Comparison of ENCODE assay signal across 8 cellular contexts in genomic region chr4:47914219-47914925, GRCh38. TPM values are rescaled to one million over a fixed set of nuclear protein-coding genes. Genes with fewer than 3 reads are reported as not detected.
DNase-seq lines count a peak whose midpoint lies in the region; ATAC-seq and TF ChIP-seq lines count a peak whose summit lies in the region.

NFXL1 (minus strand) TSS chr4:47914583; CDS start chr4:47914203, 380 bp downstream.

- no peaks in the 10 kb centered on the region for H3K27me3 Mint-ChIP-seq in activated naive CD8-positive, alpha-beta T cell treated with anti-CD3 and anti-CD28 coated beads, Interleukin-2, amount 10 ng/mL, durations not matched to agents 7 days and 5 days

- TF ChIP-seq POLR2A in ovary (IDR thresholded peaks at IDR 0.05), result peak; percentile 70

- intact Hi-C loops in Right ventricle myocardium superior (cut with DNase I), result no loop called here
- intact Hi-C loops in ovary (cut with DNase I), result no loop called here

- no peaks in the 10 kb centered on the region for H3K9me3 ChIP-seq in SU-DHL-6 (ENCODE audit: insufficient read depth, low read length)
- H3K9me3 ChIP-seq in ovary, result no peaks in the 10 kb centered on the region
- H3K9me3 ChIP-seq in thymus (ENCODE audit: control insufficient read depth), result no peaks in the 10 kb centered on the region

- H3K4me1 ChIP-seq in ovary (ENCODE audit: insufficient read depth), result peaks cover 6% of the 10 kb centered on the region
- H3K4me1 ChIP-seq in thymus (ENCODE audit: control insufficient read depth, insufficient read depth, low read length), result peaks cover 8% of the 10 kb centered on the region

- peak within 1 kb of the TSS; percentile 80 for H3K4me2 ChIP-seq in SU-DHL-6 (ENCODE audit: low read depth, low read length, poor library complexity, severe bottlenecking)

- H3K4me3 ChIP-seq in GM12875 (ENCODE audit: low read depth, low read length) (peak within 1 kb of the TSS; percentile 97), SU-DHL-6 (ENCODE audit: insufficient read depth, low read length, poor library complexity, severe bottlenecking) (peak within 1 kb of the TSS; percentile 93), ovary (peak within 1 kb of the TSS; percentile 96), thymus (ENCODE audit: low read length) (peak within 1 kb of the TSS; percentile 81)

- H3K9me2 ChIP-seq in SU-DHL-6 (replicated peaks; ENCODE audit: insufficient read depth, low read length), result no peaks in the 10 kb centered on the region

- H3K27ac Mint-ChIP-seq in activated naive CD8-positive, alpha-beta T cell treated with anti-CD3 and anti-CD28 coated beads, Interleukin-2, amount 10 ng/mL, durations not matched to agents 7 days and 5 days, result peak within 1 kb of the TSS; percentile 82

- peak within 1 kb of the TSS; percentile 93 for H3K9ac ChIP-seq in SU-DHL-6 (ENCODE audit: low read length)

- ATAC-seq in HG02763 (IDR thresholded peaks at IDR 0.05; ENCODE audit: unreplicated experiment), result peak; percentile 96
- ATAC-seq in activated naive CD8-positive, alpha-beta T cell treated with anti-CD3 and anti-CD28 coated beads, Interleukin-2, amount 10 ng/mL, durations not matched to agents 7 days and 5 days (ENCODE audit: low read depth), result peak; percentile 96
- peak; percentile 99 for ATAC-seq in Right ventricle myocardium superior (ENCODE audit: poor library complexity)

- 0% methylated on average over 54 to 55 of the region's 55 CpGs for WGBS in ovary, 3 donors
- under 1% methylated on average over 55 of the region's 55 CpGs for WGBS in thymus

- peaks cover 16% of the 10 kb centered on the region for H3K4me1 Mint-ChIP-seq in activated naive CD8-positive, alpha-beta T cell treated with anti-CD3 and anti-CD28 coated beads, Interleukin-2, amount 10 ng/mL, durations not matched to agents 7 days and 5 days

- H3K27ac ChIP-seq in SU-DHL-6 (ENCODE audit: low read depth, low read length), result peak within 1 kb of the TSS; percentile 45
- peak within 1 kb of the TSS in 1 of 2 donors; percentile 63 for H3K27ac ChIP-seq in ovary
- H3K27ac ChIP-seq in thymus (ENCODE audit: low read depth), result peak within 1 kb of the TSS; percentile 83

- H4K20me1 ChIP-seq in SU-DHL-6 (ENCODE audit: low read depth, low read length), result no peaks in the 10 kb centered on the region

- 0 out of 2 replicates have a peak, but pooled peaks cover 3% of the 10 kb centered on the region for H3F3A ChIP-seq in SU-DHL-6 (ENCODE audit: insufficient read depth)

- no peaks in the 10 kb centered on the region for H3K27me3 ChIP-seq in SU-DHL-6 (ENCODE audit: low read length)
- H3K27me3 ChIP-seq in ovary, result no peaks in the 10 kb centered on the region
- no peaks in the 10 kb centered on the region for H3K27me3 ChIP-seq in thymus (ENCODE audit: control insufficient read depth, insufficient read depth)

- no peak for TF ChIP-seq EP300 in ovary (IDR thresholded peaks at IDR 0.05)

- peak within 1 kb of the TSS; percentile 91 for H2AFZ ChIP-seq in SU-DHL-6 (ENCODE audit: low read depth, low read length, severe bottlenecking)

- H3K79me2 ChIP-seq in SU-DHL-6 (ENCODE audit: insufficient read depth, low read length), result peaks cover 41% of the 10 kb centered on the region

- H3K4me3 Mint-ChIP-seq in activated naive CD8-positive, alpha-beta T cell treated with anti-CD3 and anti-CD28 coated beads, Interleukin-2, amount 10 ng/mL, durations not matched to agents 7 days and 5 days, result peak within 1 kb of the TSS; percentile 92

- TF ChIP-seq CTCF in GM12875 (IDR thresholded peaks at IDR 0.05; ENCODE audit: borderline replicate concordance, insufficient read depth, low read depth, low read length), result no peak
- no peak for TF ChIP-seq CTCF in SU-DHL-6 (IDR thresholded peaks at IDR 0.05; ENCODE audit: insufficient read depth, low read length, poor library complexity, severe bottlenecking)
- TF ChIP-seq CTCF in ovary (IDR thresholded peaks at IDR 0.05), result no peak

- DNase-seq in NCI-H1417 (lab: John Stamatoyannopoulos, UW) (peak; percentile 97 to 98 (median 98)), Right ventricle myocardium superior (peak; percentile 99), ovary (peak; percentile 96 to 97 (median 96))
- peak; percentile 93 for DNase-seq in activated naive CD8-positive, alpha-beta T cell treated with anti-CD3 and anti-CD28 coated beads, Interleukin-2, amount 10 ng/mL, durations not matched to agents 7 days and 5 days

- H3K36me3 Mint-ChIP-seq in activated naive CD8-positive, alpha-beta T cell treated with anti-CD3 and anti-CD28 coated beads, Interleukin-2, amount 10 ng/mL, durations not matched to agents 7 days and 5 days, result peaks cover 9% of the 10 kb centered on the region

- peaks cover 1% of the 10 kb centered on the region for H3K9me3 Mint-ChIP-seq in activated naive CD8-positive, alpha-beta T cell treated with anti-CD3 and anti-CD28 coated beads, Interleukin-2, amount 10 ng/mL, durations not matched to agents 7 days and 5 days

- H3K36me3 ChIP-seq in SU-DHL-6 (ENCODE audit: low read length) (peaks cover 4% of the 10 kb centered on the region; the same call in 1 of the 2 replicates), ovary (no peaks in the 10 kb centered on the region), thymus (ENCODE audit: control insufficient read depth, insufficient read depth) (no peaks in the 10 kb centered on the region)

- POLR2A ChIA-PET in activated naive CD8-positive, alpha-beta T cell treated with anti-CD3 and anti-CD28 coated beads, Interleukin-2, amount 10 ng/mL, durations not matched to agents 7 days and 5 days (lab: Charles Lee), result interaction anchor here (0.5 to 1.0 kb wide), 4 partner anchors 13 to 852 kb away, joined by 3 to 5 read pairs (median 4); no protein-coding TSS in a partner anchor

RNA-seq across cellular contexts. Expression of gene NFXL1, which starts in this region (rescaled TPM):
- total RNA-seq in activated naive CD8-positive, alpha-beta T cell treated with anti-CD3 and anti-CD28 coated beads, Interleukin-2, amount 10 ng/mL, durations not matched to agents 7 days and 5 days, result 10 to 100 TPM; 10.3 TPM
- 3.8 TPM for total RNA-seq in Right ventricle myocardium superior
- total RNA-seq in ovary, result 10 to 100 TPM; 10.6 to 15.7 (median 14.5) TPM
- polyA plus RNA-seq in ovary, result 1 to 10 TPM; 5.8 to 7.0 TPM
- polyA plus RNA-seq in thymus, result 8.7 TPM
